In the genomic region with DNA sequence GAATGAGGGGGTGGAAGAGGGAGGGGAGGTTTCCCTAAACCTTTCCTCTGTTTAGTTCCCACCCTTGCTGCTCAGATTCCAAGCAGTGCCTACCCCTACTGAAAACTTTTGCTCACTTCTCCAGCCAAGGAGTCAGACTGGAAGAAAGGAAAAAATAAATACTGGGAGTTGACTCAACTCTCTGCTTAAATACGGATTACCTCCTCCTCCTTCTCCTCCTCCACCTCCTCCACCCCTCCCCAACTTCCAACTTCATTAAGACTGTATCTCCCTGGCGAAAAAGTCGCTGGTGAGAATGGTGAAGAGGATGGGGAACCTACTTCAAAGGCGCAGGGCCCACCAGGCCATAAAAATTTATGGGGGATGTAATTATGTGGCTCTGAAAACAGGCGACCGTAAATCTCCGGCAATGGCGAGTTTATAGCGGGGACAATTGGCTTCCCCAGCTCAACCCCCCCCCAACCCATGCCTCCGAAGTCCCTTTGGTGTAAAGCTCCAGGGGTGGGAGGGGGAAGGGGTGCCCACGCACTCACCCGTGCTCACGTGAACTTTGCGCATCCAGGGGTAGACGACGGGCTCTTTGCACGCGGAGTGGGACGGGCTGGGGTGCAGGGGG, we compare ENCODE assay signal across 9 cellular contexts. TPM values are rescaled to one million over a fixed set of nuclear protein-coding genes. Genes with fewer than 3 reads are reported as not detected.
DNase-seq lines count a peak whose midpoint lies in the region; ATAC-seq and TF ChIP-seq lines count a peak whose summit lies in the region.
"Had no signal": no experiment of that assay in that cellular context is flagged by ENCODE, and none has a peak within 500 bp of the region (broad histone marks: within the 10 kb centered on the region; RNA-seq: fewer than 3 reads in every experiment).

No MANE protein-coding gene starts in this region.

- 7% methylated on average over 9 to 10 of the region's 19 CpGs for WGBS in upper lobe of left lung, 2 donors

- no peak for TF ChIP-seq EP300 in upper lobe of left lung (IDR thresholded peaks at IDR 0.05)

- H3K27me3 ChIP-seq in cardiac muscle cell (peaks cover 97% of the 10 kb centered on the region), upper lobe of left lung (peaks cover 0 to 71% (median 36%) of the 10 kb centered on the region in 4 donors)

- POLR2A ChIA-PET in activated CD8-positive, alpha-beta T cell treated with anti-CD3 and anti-CD28 coated beads for 36 hours (lab: Charles Lee) = interaction anchor here (1.0 to 1.9 kb wide), 4 partner anchors 17 to 54 kb away, joined by 3 to 5 read pairs (median 3); no protein-coding TSS in a partner anchor

- CTCF ChIA-PET in activated CD8-positive, alpha-beta T cell treated with anti-CD3 and anti-CD28 coated beads for 36 hours (lab: Charles Lee) = interaction anchor here (1.0 to 1.9 kb wide), 2 partner anchors 16 to 226 kb away, joined by 3 to 6 read pairs; a partner anchor contains a TSS

- H3K4me3 ChIP-seq in cardiac muscle cell = peak overlapping the region; percentile 44
- peak overlapping the region; percentile 3 to 57 (median 52) for H3K4me3 ChIP-seq in upper lobe of left lung

- no peak for DNase-seq in cardiac muscle cell (ENCODE audit: low read depth in 1 of 2, low spot score in 1 of 2)
- DNase-seq in cardiac septum (ENCODE audit: low spot score) = no peak
- DNase-seq in activated CD8-positive, alpha-beta T cell treated with anti-CD3 and anti-CD28 coated beads for 36 hours = peak; percentile 42
- peak in 1 of 2 donors; percentile 58 for DNase-seq in left colon
- DNase-seq in upper lobe of left lung = no peak
- DNase-seq in NCI-H524 treated with DMSO at 0.1 percent for 48 hours (lab: John Stamatoyannopoulos, UW) = no peak
- DNase-seq in middle frontal gyrus (ENCODE audit: extremely low spot score, low spot score) = no peak
- DNase-seq in RPMI8226 = no peak
- DNase-seq: DND-41 had no signal

- intact Hi-C loops in cardiac septum (cut with DNase I) = no loop called here
- intact Hi-C loops in activated CD8-positive, alpha-beta T cell treated with anti-CD3 and anti-CD28 coated beads for 36 hours (cut with micrococcal nuclease) = no loop called here
- intact Hi-C loops in left colon (cut with DNase I, micrococcal nuclease) = loop anchor here in 1 of 2 donors (5.0 kb wide), 1 partner anchor 85 kb away; no protein-coding TSS in a partner anchor

- H3K27ac ChIP-seq in cardiac muscle cell = no peak overlapping the region
- peak overlapping the region; percentile 80 to 94 (median 86) for H3K27ac ChIP-seq in upper lobe of left lung

- H3K4me3 Mint-ChIP-seq in activated CD8-positive, alpha-beta T cell treated with anti-CD3 and anti-CD28 coated beads for 36 hours = peak overlapping the region; percentile 76

- H3K27ac Mint-ChIP-seq in activated CD8-positive, alpha-beta T cell treated with anti-CD3 and anti-CD28 coated beads for 36 hours = peak overlapping the region; percentile 57

- peaks cover 36% of the 10 kb centered on the region for H3K4me1 Mint-ChIP-seq in activated CD8-positive, alpha-beta T cell treated with anti-CD3 and anti-CD28 coated beads for 36 hours (ENCODE audit: low read depth)

- H3K9me3 ChIP-seq in cardiac muscle cell (ENCODE audit: low read depth) (no peaks in the 10 kb centered on the region), upper lobe of left lung (no peaks in the 10 kb centered on the region)

- ATAC-seq in activated CD8-positive, alpha-beta T cell treated with anti-CD3 and anti-CD28 coated beads for 36 hours = peak; percentile 8
- peak; percentile 34 for ATAC-seq in left colon
- no peak for ATAC-seq in upper lobe of left lung (ENCODE audit: low FRiP score in 2 of 2)

- H3K27me3 Mint-ChIP-seq in activated CD8-positive, alpha-beta T cell treated with anti-CD3 and anti-CD28 coated beads for 36 hours = peaks cover 35% of the 10 kb centered on the region

- TF ChIP-seq POLR2A in upper lobe of left lung (IDR thresholded peaks at IDR 0.05) = no peak

- H3K36me3 ChIP-seq in cardiac muscle cell (no peaks in the 10 kb centered on the region), upper lobe of left lung (no peaks in the 10 kb centered on the region)

- no peaks in the 10 kb centered on the region for H3K9me3 Mint-ChIP-seq in activated CD8-positive, alpha-beta T cell treated with anti-CD3 and anti-CD28 coated beads for 36 hours

- H3K4me1 ChIP-seq in cardiac muscle cell (ENCODE audit: low read depth) = peaks cover 4% of the 10 kb centered on the region
- H3K4me1 ChIP-seq in upper lobe of left lung = peaks cover 17 to 29% (median 18%) of the 10 kb centered on the region in 4 donors

- no peaks in the 10 kb centered on the region for H3K36me3 Mint-ChIP-seq in activated CD8-positive, alpha-beta T cell treated with anti-CD3 and anti-CD28 coated beads for 36 hours (ENCODE audit: low read depth)

- TF ChIP-seq CTCF in cardiac muscle cell (IDR thresholded peaks at IDR 0.05; ENCODE audit: low read depth, low read length) (no peak), upper lobe of left lung (IDR thresholded peaks at IDR 0.05) (no peak)
- no peak for TF ChIP-seq CTCF in activated CD8-positive, alpha-beta T cell treated with anti-CD3 and anti-CD28 coated beads for 36 hours (IDR thresholded peaks at IDR 0.05)

RNA-seq across cellular contexts. Expression of a gene that starts 0.7 kb away (rescaled TPM):
- 12.2 and 12.5 TPM in 2 replicates for total RNA-seq in cardiac muscle cell
- 5.4 TPM in 2 replicates for polyA plus RNA-seq in cardiac muscle cell
- total RNA-seq in cardiac septum = 1.6 TPM
- 1 to 10 TPM; 1.7 to 2.0 TPM for total RNA-seq in activated CD8-positive, alpha-beta T cell treated with anti-CD3 and anti-CD28 coated beads for 36 hours
- total RNA-seq in left colon = 1 to 10 TPM; 3.0 to 3.9 TPM
- total RNA-seq in upper lobe of left lung = 1 to 10 TPM in 4 of 6 donors, under 1 TPM in 2; 0.61 to 5.6 (median 2.0) TPM

RNA-seq across cellular contexts. Expression of a gene that starts 12.6 kb away (rescaled TPM):
- total RNA-seq in cardiac muscle cell = 37.7 and 42.4 TPM in 2 replicates
- 24.7 and 24.9 TPM in 2 replicates for polyA plus RNA-seq in cardiac muscle cell
- 4.2 TPM for total RNA-seq in cardiac septum
- 1 to 10 TPM; 1.4 to 2.0 TPM for total RNA-seq in activated CD8-positive, alpha-beta T cell treated with anti-CD3 and anti-CD28 coated beads for 36 hours
- 10 to 100 TPM; 35.8 to 41.9 TPM for total RNA-seq in left colon
- 10 to 100 TPM in 2 of 6 donors, 1 to 10 TPM in 4; 2.9 to 12.6 (median 7.9) TPM for total RNA-seq in upper lobe of left lung

RNA-seq across cellular contexts. Expression of a gene that starts 16.1 kb away (rescaled TPM):
- total RNA-seq in cardiac muscle cell = 0.24 TPM in 1 of 2 replicates, not detected in the other
- 0.46 and 1.9 TPM in 2 replicates for polyA plus RNA-seq in cardiac muscle cell
- total RNA-seq in cardiac septum = not detected
- total RNA-seq in activated CD8-positive, alpha-beta T cell treated with anti-CD3 and anti-CD28 coated beads for 36 hours = not detected
- 10 to 100 TPM; 14.5 to 16.4 TPM for total RNA-seq in left colon
- 1 to 10 TPM in 4 of 6 donors, under 1 TPM in 2; 0.39 to 5.0 (median 1.5) TPM for total RNA-seq in upper lobe of left lung

RNA-seq across cellular contexts. Expression of a gene that starts 27.3 kb away (rescaled TPM):
- total RNA-seq in cardiac muscle cell (0.12 TPM in 1 of 2 replicates, not detected in the other), cardiac septum (0.92 TPM), left colon (10 to 100 TPM; 39.3 to 43.3 TPM), upper lobe of left lung (10 to 100 TPM in 2 of 6 donors, 1 to 10 TPM in 4; 1.1 to 11.3 (median 7.0) TPM)
- polyA plus RNA-seq in cardiac muscle cell = not detected in 2 replicates
- not detected for total RNA-seq in activated CD8-positive, alpha-beta T cell treated with anti-CD3 and anti-CD28 coated beads for 36 hours

RNA-seq across cellular contexts. Expression of a gene that starts 32.5 kb away (rescaled TPM):
- total RNA-seq in cardiac muscle cell (111 and 114 TPM in 2 replicates), cardiac septum (4.9 TPM), left colon (1 to 10 TPM; 2.5 to 7.0 TPM), upper lobe of left lung (10 to 100 TPM in 2 of 6 donors, 1 to 10 TPM in 4; 1.4 to 16.1 (median 7.4) TPM)
- polyA plus RNA-seq in cardiac muscle cell = 107 and 116 TPM in 2 replicates
- total RNA-seq in activated CD8-positive, alpha-beta T cell treated with anti-CD3 and anti-CD28 coated beads for 36 hours = 10 to 100 TPM; 12.6 to 13.0 TPM

Comparison
In these comparisons a context has a peak if more than half of its experiments do, and no peak if none do; other contexts are left out.
1. ATAC-seq: peak in activated CD8-positive, alpha-beta T cell treated with anti-CD3 and anti-CD28 coated beads for 36 hours (single experiment) and left colon (single experiment); none in upper lobe of left lung (0 of 2).